12 cellular contexts compared by ENCODE assay signal in genomic region chr3:72134989-72135451, GRCh38.
DNase-seq lines count a peak whose midpoint lies in the region; ATAC-seq and TF ChIP-seq lines count a peak whose summit lies in the region.
"Had no signal": no experiment of that assay in that cellular context is flagged by ENCODE, and none has a peak within 500 bp of the region (broad histone marks: within the 10 kb centered on the region; RNA-seq: fewer than 3 reads in every experiment).

No MANE protein-coding gene starts in this region.

- no peaks in the 10 kb centered on the region for H3K27me3 ChIP-seq in DOHH2 (ENCODE audit: control insufficient read depth, low read length)
- H3K27me3 ChIP-seq: BLaER1 treated with 17β-estradiol and CSF1 and Interleukin-3, amounts not matched to agents 10 nM and 100 nM had no signal

- H3K79me2 ChIP-seq in DOHH2 (ENCODE audit: control insufficient read depth, low read length), result no peaks in the 10 kb centered on the region

- no peak for DNase-seq in activated T-helper 1 cell treated with anti-CD3 and anti-CD28 coated beads, Interleukin-12 subunit alpha, Interleukin-12 subunit beta, Interleukin-2, Interleukin-4 antibody, amounts not matched to agents 30 ng/mL and 10 ng/mL and 1 ng/mL, durations not matched to agents 14 hours and 24 hours and 36 hours (ENCODE audit: low spot score)
- DNase-seq in left colon (no peak), LoVo (ENCODE audit: low spot score) (no peak), NOMO-1 treated with DMSO at 0.1 percent for 48 hours (lab: John Stamatoyannopoulos, UW; ENCODE audit: unreplicated experiment) (no peak)
- DNase-seq: central memory CD4-positive, alpha-beta T cell; Right ventricle myocardium superior had no signal

- no peak overlapping the region for H3K4me3 ChIP-seq in DOHH2 (ENCODE audit: low read length)
- H3K4me3 ChIP-seq: BLaER1 treated with 17β-estradiol and CSF1 and Interleukin-3, amounts not matched to agents 10 nM and 100 nM; thoracic aorta had no signal

- H3K9me3 Mint-ChIP-seq in activated T-helper 1 cell treated with anti-CD3 and anti-CD28 coated beads, Interleukin-12 subunit alpha, Interleukin-12 subunit beta, Interleukin-2, Interleukin-4 antibody, amounts not matched to agents 30 ng/mL and 10 ng/mL and 1 ng/mL, durations not matched to agents 14 hours and 24 hours and 36 hours, result peaks cover 3% of the 10 kb centered on the region

- H3K9me2 ChIP-seq in DOHH2 (replicated peaks; ENCODE audit: control insufficient read depth, low read length), result no peaks in the 10 kb centered on the region

- H3K27ac ChIP-seq in DOHH2 (ENCODE audit: low read depth, low read length), result no peak overlapping the region
- H3K27ac ChIP-seq: BLaER1 treated with 17β-estradiol and CSF1 and Interleukin-3, amounts not matched to agents 10 nM and 100 nM; thoracic aorta had no signal

- H3K4me2 ChIP-seq in DOHH2 (ENCODE audit: low read length), result peak overlapping the region; percentile 30
- H3K4me2 ChIP-seq: BLaER1 treated with 17β-estradiol and CSF1 and Interleukin-3, amounts not matched to agents 10 nM and 100 nM had no signal

- H3K9me3 ChIP-seq in DOHH2 (ENCODE audit: control insufficient read depth, insufficient read depth, low read length), result no peaks in the 10 kb centered on the region
- H3K9me3 ChIP-seq: thoracic aorta had no signal

- no peaks in the 10 kb centered on the region for H4K20me1 ChIP-seq in DOHH2 (ENCODE audit: control insufficient read depth, insufficient read depth, low read depth, low read length)
- H4K20me1 ChIP-seq: BLaER1 treated with 17β-estradiol and CSF1 and Interleukin-3, amounts not matched to agents 10 nM and 100 nM had no signal

- peak; percentile 49 for ATAC-seq in GM18870 (IDR thresholded peaks at IDR 0.05; ENCODE audit: unreplicated experiment)
- ATAC-seq in HG03342 (IDR thresholded peaks at IDR 0.05; ENCODE audit: unreplicated experiment), result peak; percentile 54
- no peak for ATAC-seq in left colon
- ATAC-seq in HG02970 (IDR thresholded peaks at IDR 0.05; ENCODE audit: low FRiP score, unreplicated experiment), result no peak

- H3K4me1 ChIP-seq in DOHH2 (ENCODE audit: control insufficient read depth, low read length), result peaks cover 46% of the 10 kb centered on the region

- intact Hi-C loops in activated T-helper 1 cell treated with anti-CD3 and anti-CD28 coated beads, Interleukin-12 subunit alpha, Interleukin-12 subunit beta, Interleukin-2, Interleukin-4 antibody, amounts not matched to agents 30 ng/mL and 10 ng/mL and 1 ng/mL, durations not matched to agents 14 hours and 24 hours and 36 hours (cut with micrococcal nuclease), result loop anchor here (1.0 to 10.0 kb wide), 5 partner anchors 34 to 690 kb away; no protein-coding TSS in a partner anchor
- intact Hi-C loops in left colon (cut with DNase I, micrococcal nuclease), result no loop called here

- peaks cover 48% of the 10 kb centered on the region for H3K4me1 Mint-ChIP-seq in activated T-helper 1 cell treated with anti-CD3 and anti-CD28 coated beads, Interleukin-12 subunit alpha, Interleukin-12 subunit beta, Interleukin-2, Interleukin-4 antibody, amounts not matched to agents 30 ng/mL and 10 ng/mL and 1 ng/mL, durations not matched to agents 14 hours and 24 hours and 36 hours (ENCODE audit: low read depth)

- H3K4me3 Mint-ChIP-seq in activated T-helper 1 cell treated with anti-CD3 and anti-CD28 coated beads, Interleukin-12 subunit alpha, Interleukin-12 subunit beta, Interleukin-2, Interleukin-4 antibody, amounts not matched to agents 30 ng/mL and 10 ng/mL and 1 ng/mL, durations not matched to agents 14 hours and 24 hours and 36 hours, result peak overlapping the region; percentile 60

- no peaks in the 10 kb centered on the region for H3K36me3 ChIP-seq in DOHH2 (ENCODE audit: control insufficient read depth, low read length)
- H3K36me3 ChIP-seq: BLaER1 treated with 17β-estradiol and CSF1 and Interleukin-3, amounts not matched to agents 10 nM and 100 nM; thoracic aorta had no signal

- no peaks in the 10 kb centered on the region for H3K36me3 Mint-ChIP-seq in activated T-helper 1 cell treated with anti-CD3 and anti-CD28 coated beads, Interleukin-12 subunit alpha, Interleukin-12 subunit beta, Interleukin-2, Interleukin-4 antibody, amounts not matched to agents 30 ng/mL and 10 ng/mL and 1 ng/mL, durations not matched to agents 14 hours and 24 hours and 36 hours (ENCODE audit: low read depth)

- H3K27me3 Mint-ChIP-seq in activated T-helper 1 cell treated with anti-CD3 and anti-CD28 coated beads, Interleukin-12 subunit alpha, Interleukin-12 subunit beta, Interleukin-2, Interleukin-4 antibody, amounts not matched to agents 30 ng/mL and 10 ng/mL and 1 ng/mL, durations not matched to agents 14 hours and 24 hours and 36 hours (ENCODE audit: insufficient read depth), result peaks cover 2% of the 10 kb centered on the region

- H3K27ac Mint-ChIP-seq in activated T-helper 1 cell treated with anti-CD3 and anti-CD28 coated beads, Interleukin-12 subunit alpha, Interleukin-12 subunit beta, Interleukin-2, Interleukin-4 antibody, amounts not matched to agents 30 ng/mL and 10 ng/mL and 1 ng/mL, durations not matched to agents 14 hours and 24 hours and 36 hours, result peak overlapping the region; percentile 89

- H3F3A ChIP-seq in DOHH2 (ENCODE audit: control insufficient read depth, insufficient read depth), result no peaks in the 10 kb centered on the region

- TF ChIP-seq CTCF in DOHH2 (IDR thresholded peaks at IDR 0.05; ENCODE audit: low read depth, low read length, poor library complexity, severe bottlenecking), result no peak

Comparison
In these comparisons a context has a peak if more than half of its experiments do, and no peak if none do; other contexts are left out.
1. ATAC-seq: peak in GM18870 (single experiment) and HG03342 (single experiment); none in left colon (single experiment) and HG02970 (single experiment).